In the genomic region with DNA sequence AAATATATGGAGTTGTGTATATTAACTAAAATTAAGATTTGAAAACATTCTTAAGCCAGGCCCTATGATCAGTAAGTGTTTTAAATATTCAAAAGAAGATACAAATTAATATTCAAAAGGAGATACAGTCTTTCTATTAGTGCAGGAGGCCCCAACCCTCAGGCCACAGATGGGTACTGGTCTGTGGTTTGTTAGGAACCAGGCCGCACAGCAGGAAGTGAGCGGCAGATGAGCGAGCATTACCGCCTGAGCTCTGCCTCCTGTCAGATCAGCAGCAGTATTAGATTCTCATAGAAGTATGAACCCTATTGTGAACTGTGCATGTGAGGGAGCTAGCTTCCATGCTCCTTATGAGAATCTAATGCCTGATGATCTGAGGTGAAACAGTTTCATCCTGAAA, we compare ENCODE assay signal across 11 cellular contexts.
DNase-seq lines count a peak whose midpoint lies in the region; ATAC-seq lines count a peak whose summit lies in the region.
"Had no signal": no experiment of that assay in that cellular context is flagged by ENCODE, and none has a peak within 500 bp of the region (broad histone marks: within the 10 kb centered on the region; RNA-seq: fewer than 3 reads in every experiment).

No MANE protein-coding gene starts in this region.

- peak; percentile 14 to 18 for DNase-seq in activated CD4-positive, alpha-beta T cell treated with anti-CD3 and anti-CD28 coated beads, Interleukin-2, amount 50 U/mL, for 4 hours
- DNase-seq in stimulated activated CD4-positive, alpha-beta T cell treated with anti-CD3 and anti-CD28 coated beads, Interleukin-12 subunit alpha, Interleukin-12 subunit beta, amount 100 ng/mL, for 4 hours, result peak; percentile 17
- no peak for DNase-seq in superior temporal gyrus (ENCODE audit: extremely low spot score)
- DNase-seq in DMS79 treated with DMSO at 0.1 percent for 48 hours (lab: John Stamatoyannopoulos, UW), result no peak
- no peak for DNase-seq in NCI-H446 treated with DMSO at 0.1 percent for 48 hours (lab: John Stamatoyannopoulos, UW)
- DNase-seq: foreskin fibroblast, GM23248, SJCRH30 had no signal

- peak; percentile 71 for ATAC-seq in GM18867 (IDR thresholded peaks at IDR 0.05; ENCODE audit: unreplicated experiment)
- peak; percentile 56 for ATAC-seq in HG03442 (IDR thresholded peaks at IDR 0.05; ENCODE audit: unreplicated experiment)
- no peak for ATAC-seq in HG03457 (IDR thresholded peaks at IDR 0.05; ENCODE audit: unreplicated experiment)

Comparison
In these comparisons a context has a peak if more than half of its experiments do, and no peak if none do; other contexts are left out.
1. DNase-seq: peak in activated CD4-positive, alpha-beta T cell treated with anti-CD3 and anti-CD28 coated beads, Interleukin-2, amount 50 U/mL, for 4 hours (2 of 2) and stimulated activated CD4-positive, alpha-beta T cell treated with anti-CD3 and anti-CD28 coated beads, Interleukin-12 subunit alpha, Interleukin-12 subunit beta, amount 100 ng/mL, for 4 hours (single experiment); none in superior temporal gyrus (single experiment), DMS79 treated with DMSO at 0.1 percent for 48 hours (single experiment) and NCI-H446 treated with DMSO at 0.1 percent for 48 hours (single experiment).